In the genomic region with DNA sequence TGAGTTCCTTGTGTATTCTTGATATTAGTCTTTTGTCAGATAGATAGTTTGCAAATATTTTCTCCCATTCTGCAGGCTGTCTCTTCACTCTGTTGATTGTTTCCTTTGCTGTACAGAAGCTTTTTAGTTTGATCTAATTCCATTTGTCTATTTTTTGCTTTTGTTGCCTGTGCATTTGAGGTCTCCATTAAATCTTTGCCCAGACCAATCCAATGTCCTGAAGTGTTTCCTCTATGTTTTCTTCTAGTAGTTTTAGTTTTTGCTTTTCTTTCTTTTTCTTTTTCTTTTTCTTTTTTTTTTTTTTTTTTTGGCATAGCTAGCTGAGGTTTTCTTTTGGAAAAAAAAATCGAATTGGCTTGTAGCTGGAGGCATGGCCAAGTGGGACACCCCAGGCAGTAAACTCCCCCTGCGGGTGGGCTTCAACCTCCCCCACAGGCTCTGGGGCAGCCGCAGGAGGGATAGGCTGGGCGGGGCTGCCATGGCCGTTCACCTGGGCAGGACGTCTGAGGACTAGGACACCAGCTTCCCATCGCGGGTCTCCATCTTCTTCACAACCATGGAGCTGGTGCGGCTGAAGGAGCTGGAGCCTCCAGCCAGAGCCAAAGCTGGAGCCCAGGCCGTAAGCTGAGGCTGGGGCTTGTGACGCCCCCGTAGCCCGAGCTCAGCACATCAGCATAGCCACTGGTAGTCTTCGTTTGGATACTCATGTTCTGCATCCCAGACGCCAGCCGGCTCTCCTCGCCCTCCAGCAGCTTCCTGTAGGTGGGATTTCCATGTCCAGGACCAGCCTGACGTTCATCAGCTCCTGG, we compare ENCODE assay signal across 24 cellular contexts. TPM values are rescaled to one million over a fixed set of nuclear protein-coding genes. Genes with fewer than 3 reads are reported as not detected.
A peak's percentile ranks its signal among the peaks of the same experiment; 100 is the strongest.
DNase-seq lines count a peak whose midpoint lies in the region; ATAC-seq, FAIRE-seq and TF ChIP-seq lines count a peak whose summit lies in the region.
"Had no signal": no experiment of that assay in that cellular context is flagged by ENCODE, and none has a peak within 500 bp of the region (broad histone marks: within the 10 kb centered on the region; RNA-seq: fewer than 3 reads in every experiment).

No MANE protein-coding gene starts in this region.

- intact Hi-C loops in K562 (cut with micrococcal nuclease) = no loop called here
- intact Hi-C loops in aorta (cut with DNase I) = loop anchor here in 1 of 2 donors (10.0 kb wide), 1 partner anchor 516 kb away; no protein-coding TSS in a partner anchor

- TF ChIP-seq POLR2A in K562 (conservative IDR thresholded peaks at IDR 0.05) = no peak

- H3K36me3 Mint-ChIP-seq in activated CD8-positive, alpha-beta memory T cell treated with anti-CD3 and anti-CD28 coated beads, Interleukin-2, amount 10 ng/mL, durations not matched to agents 7 days and 5 days = peaks cover 10% of the 10 kb centered on the region
- H3K36me3 Mint-ChIP-seq: CD4-positive, alpha-beta memory T cell had no signal

- H3K36me3 ChIP-seq in K562 (ENCODE audit: control insufficient read depth, insufficient read depth, low read length) (no peaks in the 10 kb centered on the region), aorta (ENCODE audit: control insufficient read depth in 1 of 2, insufficient read depth in 2 of 2, low read length in 1 of 2) (no peaks in the 10 kb centered on the region)

- H4K20me1 ChIP-seq in K562 (replicated peaks; ENCODE audit: control insufficient read depth, insufficient read depth, low read length) = no peaks in the 10 kb centered on the region

- H3K79me2 ChIP-seq in K562 (ENCODE audit: control insufficient read depth, insufficient read depth, low read length) = no peaks in the 10 kb centered on the region

- peaks cover 5% of the 10 kb centered on the region for H3K9me3 Mint-ChIP-seq in activated CD8-positive, alpha-beta memory T cell treated with anti-CD3 and anti-CD28 coated beads, Interleukin-2, amount 10 ng/mL, durations not matched to agents 7 days and 5 days (ENCODE audit: low read depth)

- no peak for FAIRE-seq in K562 (lab: Jason Lieb, UNC)
- FAIRE-seq: GM12891, GM18507 had no signal

- H3K4me3 Mint-ChIP-seq in activated CD8-positive, alpha-beta memory T cell treated with anti-CD3 and anti-CD28 coated beads, Interleukin-2, amount 10 ng/mL, durations not matched to agents 7 days and 5 days = no peak overlapping the region
- H3K4me3 Mint-ChIP-seq: CD4-positive, alpha-beta memory T cell; GM23338; H9 had no signal

- TF ChIP-seq RAD21 in K562 (CRISPR knock-in tag; conservative IDR thresholded peaks at IDR 0.05 in 1 of 2, IDR thresholded peaks at IDR 0.05 in 1 of 2) = no peak

- no peak overlapping the region for H3K27ac Mint-ChIP-seq in activated CD8-positive, alpha-beta memory T cell treated with anti-CD3 and anti-CD28 coated beads, Interleukin-2, amount 10 ng/mL, durations not matched to agents 7 days and 5 days
- H3K27ac Mint-ChIP-seq: GM23338, H9 had no signal

- TF ChIP-seq EP300 in K562 (IDR thresholded peaks at IDR 0.05; ENCODE audit: low read length) = no peak

- no peaks in the 10 kb centered on the region for H3K27me3 Mint-ChIP-seq in activated CD8-positive, alpha-beta memory T cell treated with anti-CD3 and anti-CD28 coated beads, Interleukin-2, amount 10 ng/mL, durations not matched to agents 7 days and 5 days
- H3K27me3 Mint-ChIP-seq: CD4-positive, alpha-beta memory T cell had no signal

- no peak for ATAC-seq in activated CD8-positive, alpha-beta memory T cell treated with anti-CD3 and anti-CD28 coated beads, Interleukin-2, amount 10 ng/mL, durations not matched to agents 7 days and 5 days
- ATAC-seq in K562 (no peak), aorta (ENCODE audit: low FRiP score) (no peak)
- ATAC-seq: A549, GM23338, HCT116 had no signal

- no peak overlapping the region for H2AFZ ChIP-seq in K562 (ENCODE audit: low read depth, low read length)
- H2AFZ ChIP-seq: GM23338 had no signal

- 3% methylated on average over 17 of the region's 18 CpGs for WGBS in K562 (ENCODE audit: insufficient coverage, low coverage, missing lambda C conversion rate)
- 95 to 96% methylated on average over 18 of the region's 18 CpGs for WGBS in aorta, 2 donors

- BruUV-seq in K562 (replicated peaks; lab: Mats Ljungman, UMichigan) = no TSS peak

- H3K27me3 ChIP-seq in K562 (ENCODE audit: control insufficient read depth in 2 of 2, insufficient read depth in 2 of 2, low read length in 2 of 2) (peaks cover 18 to 46% of the 10 kb centered on the region in 2 experiments), aorta (ENCODE audit: control insufficient read depth in 1 of 2, insufficient read depth in 2 of 2, low read length in 1 of 2) (no peaks in the 10 kb centered on the region)

- in situ Hi-C loops in K562 (cut with MboI) = no loop called here

- no peaks in the 10 kb centered on the region for H3K9me1 ChIP-seq in K562 (ENCODE audit: control insufficient read depth, insufficient read depth, low read length)

- H3K4me1 ChIP-seq in K562 (replicated peaks in 1 of 2; ENCODE audit: control insufficient read depth in 2 of 2, insufficient read depth in 2 of 2, low read length in 2 of 2) (peaks cover 0 to 8% of the 10 kb centered on the region in 2 experiments; a peak in 1 of 5 replicates), aorta (ENCODE audit: control insufficient read depth in 1 of 2, insufficient read depth in 2 of 2, low read length in 2 of 2) (peaks cover 0 to 3% of the 10 kb centered on the region in 2 donors)
- H3K4me1 ChIP-seq: A549 had no signal

- H3K27ac ChIP-seq in K562 (ENCODE audit: extremely low read depth, low read depth, low read length) = no peak overlapping the region
- no peak overlapping the region for H3K27ac ChIP-seq in aorta (ENCODE audit: low read depth in 1 of 2, low read length in 2 of 2)
- H3K27ac ChIP-seq: A549 had no signal

- H3K4me3 ChIP-seq in K562 (no peak overlapping the region), aorta (ENCODE audit: low read length in 2 of 2) (no peak overlapping the region)
- H3K4me3 ChIP-seq: A549, GM23338 had no signal

- DNase-seq in activated CD8-positive, alpha-beta memory T cell treated with anti-CD3 and anti-CD28 coated beads, Interleukin-2, amount 50 U/mL, for 48 hours = peak; percentile 38
- no peak for DNase-seq in activated CD8-positive, alpha-beta memory T cell treated with anti-CD3 and anti-CD28 coated beads, Interleukin-2, amount 10 ng/mL, durations not matched to agents 7 days and 5 days
- DNase-seq in K562 (ENCODE audit: extremely low read depth in 1 of 4, low spot score in 3 of 4) = no peak
- DNase-seq in mesenteric fat pad (ENCODE audit: low spot score) = peak; percentile 80
- peak; percentile 33 to 60 for DNase-seq in aorta
- DNase-seq in stimulated activated naive CD4-positive, alpha-beta T cell treated with Interleukin-2 at 50 U/mL for 16 hours (lab: John Stamatoyannopoulos, UW) = no peak
- no peak for DNase-seq in central memory CD4-positive, alpha-beta T cell
- DNase-seq: 8988T; ACHN; C1 segment of cervical spinal cord; Calu3; CD4-positive, alpha-beta memory T cell; COR-L47; DMS53; DMS79 treated with DMSO at 0.1 percent for 48 hours; GF-D8; H9 had no signal

- no peak for TF ChIP-seq CTCF in K562 (IDR thresholded peaks at IDR 0.05 in 2 of 3, conservative IDR thresholded peaks at IDR 0.05 in 1 of 3; ENCODE audit: insufficient read depth in 2 of 3, low read depth in 1 of 3, low read length in 3 of 3)

- H3K9me3 ChIP-seq in K562 (replicated peaks; ENCODE audit: control insufficient read depth, insufficient read depth, low read depth, low read length) (no peaks in the 10 kb centered on the region), aorta (ENCODE audit: control insufficient read depth, low read length) (no peaks in the 10 kb centered on the region)

- H3K9ac ChIP-seq in K562 (ENCODE audit: insufficient read depth in 1 of 2, low read depth in 2 of 2, low read length in 2 of 2) = no peak overlapping the region; a peak in 1 of 4 replicates

- peaks cover 47% of the 10 kb centered on the region for H3K4me1 Mint-ChIP-seq in activated CD8-positive, alpha-beta memory T cell treated with anti-CD3 and anti-CD28 coated beads, Interleukin-2, amount 10 ng/mL, durations not matched to agents 7 days and 5 days

- POLR2A ChIA-PET in K562 (lab: Yijun Ruan, JAX) = interaction anchor here (0.6 to 1.1 kb wide), 2 partner anchors 13 to 50 kb away, joined by 3 read pairs; no protein-coding TSS in a partner anchor

- CTCF ChIA-PET in activated CD8-positive, alpha-beta memory T cell treated with anti-CD3 and anti-CD28 coated beads, Interleukin-2, amount 10 ng/mL, durations not matched to agents 7 days and 5 days (lab: Charles Lee) = interaction anchor here (0.7 to 4.6 kb wide), 7 partner anchors 16 to 830 kb away, joined by 3 to 21 read pairs (median 3); no protein-coding TSS in a partner anchor
- CTCF ChIA-PET in K562 (lab: Yijun Ruan, JAX; ENCODE audit: low intra/inter-chr PET ratio) = no interaction called here

- no peak overlapping the region for H3K4me2 ChIP-seq in K562 (ENCODE audit: insufficient read depth, low read length)
- H3K4me2 ChIP-seq: A549, GM23338 had no signal

RNA-seq across cellular contexts. Expression of a gene that starts 16.2 kb away (rescaled TPM):
- total RNA-seq in activated CD8-positive, alpha-beta memory T cell treated with anti-CD3 and anti-CD28 coated beads, Interleukin-2, amount 10 ng/mL, durations not matched to agents 7 days and 5 days = 100 to 1,000 TPM; 157 to 255 TPM
- total RNA-seq in K562 (2011; cell fraction: chromatin; rRNA removed; ENCODE audit: low replicate concordance) = not detected in 2 replicates
- total RNA-seq in K562 (2011; cell fraction: nucleolus; rRNA removed) = not detected in 2 replicates
- total RNA-seq in K562 (2011; cell fraction: nucleoplasm; rRNA removed) = not detected in 2 replicates
- total RNA-seq in K562 (2014; rRNA removed) (not detected in 2 replicates), K562 (2014; rRNA removed; fragmentation: Illumina TruSeq; extraction: Trizol) (not detected in 2 replicates), K562 (2015; rRNA removed; fragmentation: Illumina TruSeq; extraction: Trizol) (not detected in 2 replicates), K562 (2021) (0.58 TPM in 1 of 2 replicates, not detected in the other), mesenteric fat pad (24.8 TPM), aorta (10 to 100 TPM; 14.1 to 42.9 TPM)
- polyA plus RNA-seq in K562 (2011; rRNA removed) (not detected in 2 replicates), K562 (2014; fragmentation: Illumina TruSeq; extraction: Trizol) (not detected in 2 replicates), K562 (2014; fragmentation: Nextera tagmentation; extraction: Ambion mirVana) (not detected), K562 (2014; rRNA removed) (not detected in 2 replicates), aorta (10 to 100 TPM; 16.5 to 30.4 TPM)
- polyA plus RNA-seq in K562 (2011; cell fraction: cytosol; rRNA removed) = 0.12 TPM in 1 of 2 replicates, not detected in the other
- 0.11 and 0.15 TPM in 2 replicates for polyA plus RNA-seq in K562 (2011; cell fraction: nucleus; rRNA removed)
- polyA plus RNA-seq in K562 (2012) = not detected in 2 replicates
- polyA minus RNA-seq in K562 (2011; rRNA and poly(A)+ RNA removed) = not detected in 2 replicates
- not detected in 2 replicates for polyA minus RNA-seq in K562 (2011; cell fraction: cytosol; rRNA and poly(A)+ RNA removed)
- polyA minus RNA-seq in K562 (2011; cell fraction: nucleus; rRNA and poly(A)+ RNA removed) = not detected in 2 replicates
- total RNA-seq: Calu3, G401 had no signal
- polyA plus RNA-seq: A549, BJ had no signal

RNA-seq across cellular contexts. Expression of a gene that starts 47.2 kb away (rescaled TPM):
- total RNA-seq in activated CD8-positive, alpha-beta memory T cell treated with anti-CD3 and anti-CD28 coated beads, Interleukin-2, amount 10 ng/mL, durations not matched to agents 7 days and 5 days = 10 to 100 TPM; 22.5 to 28.6 TPM
- total RNA-seq in K562 (2011; cell fraction: chromatin; rRNA removed; ENCODE audit: low replicate concordance) = 11.5 and 48.1 TPM in 2 replicates
- 16.4 and 16.5 TPM in 2 replicates for total RNA-seq in K562 (2011; cell fraction: nucleolus; rRNA removed)
- total RNA-seq in K562 (2011; cell fraction: nucleoplasm; rRNA removed) = 29.3 and 45.6 TPM in 2 replicates
- total RNA-seq in K562 (2014; rRNA removed) (19.5 and 24.0 TPM in 2 replicates), K562 (2014; rRNA removed; fragmentation: Illumina TruSeq; extraction: Trizol) (56.3 and 58.4 TPM in 2 replicates), K562 (2015; rRNA removed; fragmentation: Illumina TruSeq; extraction: Trizol) (48.4 and 52.8 TPM in 2 replicates), K562 (2021) (33.6 and 34.3 TPM in 2 replicates), mesenteric fat pad (31.4 TPM), aorta (10 to 100 TPM; 41.0 to 48.9 TPM)
- polyA plus RNA-seq in K562 (2011; rRNA removed) (45.7 and 59.8 TPM in 2 replicates), K562 (2014; fragmentation: Illumina TruSeq; extraction: Trizol) (47.4 and 56.3 TPM in 2 replicates), K562 (2014; fragmentation: Nextera tagmentation; extraction: Ambion mirVana) (10 to 100 TPM; 20.9 to 26.3 TPM), K562 (2014; rRNA removed) (63.1 and 63.6 TPM in 2 replicates), aorta (10 to 100 TPM; 62.5 to 65.0 TPM)
- polyA plus RNA-seq in K562 (2011; cell fraction: cytosol; rRNA removed) = 10.4 and 17.3 TPM in 2 replicates
- polyA plus RNA-seq in K562 (2011; cell fraction: nucleus; rRNA removed) = 10.6 and 17.8 TPM in 2 replicates
- 27.4 and 32.0 TPM in 2 replicates for polyA plus RNA-seq in K562 (2012)
- 30.4 and 39.1 TPM in 2 replicates for polyA minus RNA-seq in K562 (2011; rRNA and poly(A)+ RNA removed)
- 10.3 and 12.0 TPM in 2 replicates for polyA minus RNA-seq in K562 (2011; cell fraction: cytosol; rRNA and poly(A)+ RNA removed)
- polyA minus RNA-seq in K562 (2011; cell fraction: nucleus; rRNA and poly(A)+ RNA removed) = 6.5 and 10.8 TPM in 2 replicates

Comparison
In these comparisons a context has a peak if more than half of its experiments do, and no peak if none do; other contexts are left out.
1. DNase-seq: peak in activated CD8-positive, alpha-beta memory T cell treated with anti-CD3 and anti-CD28 coated beads, Interleukin-2, amount 50 U/mL, for 48 hours (single experiment), mesenteric fat pad (single experiment) and aorta (2 of 2); none in activated CD8-positive, alpha-beta memory T cell treated with anti-CD3 and anti-CD28 coated beads, Interleukin-2, amount 10 ng/mL, durations not matched to agents 7 days and 5 days (single experiment), K562 (0 of 4), stimulated activated naive CD4-positive, alpha-beta T cell treated with Interleukin-2 at 50 U/mL for 16 hours (single experiment) and central memory CD4-positive, alpha-beta T cell (single experiment).
2. RNA of a gene that starts 16.2 kb away (total RNA-seq): 157 to 255 TPM in activated CD8-positive, alpha-beta memory T cell treated with anti-CD3 and anti-CD28 coated beads, Interleukin-2, amount 10 ng/mL, durations not matched to agents 7 days and 5 days, 14.1 to 42.9 TPM in aorta and 24.8 TPM in mesenteric fat pad (single experiment); 0.58 TPM in K562; every median in the first group is over 4 times any median in the second.